Comparison of ENCODE assay signal across 8 cellular contexts in genomic region chr7:94087664-94088352, GRCh38.
A peak's percentile ranks its signal among the peaks of the same experiment; 100 is the strongest.
DNase-seq lines count a peak whose midpoint lies in the region; ATAC-seq, FAIRE-seq and TF ChIP-seq lines count a peak whose summit lies in the region.

No MANE protein-coding gene starts in this region.

- H3K9me3 ChIP-seq in fibroblast of lung (ENCODE audit: control insufficient read depth, insufficient read depth, low read depth, low read length) (no peaks in the 10 kb centered on the region), tibial nerve (no peaks in the 10 kb centered on the region)

- no peaks in the 10 kb centered on the region for H4K20me1 ChIP-seq in fibroblast of lung (ENCODE audit: control insufficient read depth, extremely low read depth, insufficient read depth, low read length)

- H3K36me3 Mint-ChIP-seq in activated CD4-positive, alpha-beta memory T cell treated with anti-CD3 and anti-CD28 coated beads for 36 hours, result no peaks in the 10 kb centered on the region
- H3K36me3 Mint-ChIP-seq in nephron (ENCODE audit: low read depth), result no peaks in the 10 kb centered on the region

- TF ChIP-seq POLR2A in tibial nerve (IDR thresholded peaks at IDR 0.05), result no peak

- peaks cover 6% of the 10 kb centered on the region for H3K4me1 Mint-ChIP-seq in activated CD4-positive, alpha-beta memory T cell treated with anti-CD3 and anti-CD28 coated beads for 36 hours (ENCODE audit: low read depth)
- H3K4me1 Mint-ChIP-seq in nephron, result peaks cover 11% of the 10 kb centered on the region

- peaks cover 18% of the 10 kb centered on the region for H3K27me3 Mint-ChIP-seq in activated CD4-positive, alpha-beta memory T cell treated with anti-CD3 and anti-CD28 coated beads for 36 hours
- no peaks in the 10 kb centered on the region for H3K27me3 Mint-ChIP-seq in nephron (ENCODE audit: low read depth)

- H3K36me3 ChIP-seq in fibroblast of lung (ENCODE audit: control insufficient read depth, insufficient read depth, low read length) (no peaks in the 10 kb centered on the region), tibial nerve (no peaks in the 10 kb centered on the region)

- no peak for TF ChIP-seq EP300 in tibial nerve (IDR thresholded peaks at IDR 0.05)

- H3K4me3 Mint-ChIP-seq in activated CD4-positive, alpha-beta memory T cell treated with anti-CD3 and anti-CD28 coated beads for 36 hours, result peak overlapping the region; percentile 33
- peak overlapping the region in 2 of 3 experiments; percentile 2 to 40 for H3K4me3 Mint-ChIP-seq in nephron

- WGBS in tibial nerve, 2 donors, result 16 to 17% methylated on average over 6 of the region's 6 CpGs

- H3K4me1 ChIP-seq in fibroblast of lung (ENCODE audit: control insufficient read depth, extremely low read depth, insufficient read depth, low read length), result peaks cover 3% of the 10 kb centered on the region
- H3K4me1 ChIP-seq in tibial nerve, result peaks cover 0 to 14% (median 0%) of the 10 kb centered on the region in 4 donors

- TF ChIP-seq CTCF in D721Med (IDR thresholded peaks at IDR 0.05; ENCODE audit: insufficient read depth, missing control alignments) (peak; percentile 89), fibroblast of lung (conservative IDR thresholded peaks at IDR 0.05 in 1 of 2, IDR thresholded peaks at IDR 0.05 in 1 of 2; ENCODE audit: low read depth in 1 of 2, low read length in 2 of 2) (peak; percentile 78 to 85), nephron (IDR thresholded peaks at IDR 0.05; ENCODE audit: unreplicated experiment in 3 of 3) (peak; percentile 74 to 86 (median 78)), tibial nerve (IDR thresholded peaks at IDR 0.05) (peak; percentile 53 to 81 (median 65))

- ATAC-seq in GM19397 (IDR thresholded peaks at IDR 0.05; ENCODE audit: unreplicated experiment) (peak; percentile 96), HG03442 (IDR thresholded peaks at IDR 0.05; ENCODE audit: unreplicated experiment) (peak; percentile 95)

- POLR2A ChIA-PET in activated CD4-positive, alpha-beta memory T cell treated with anti-CD3 and anti-CD28 coated beads for 36 hours (lab: Charles Lee), result no interaction called here

- H3K4me2 ChIP-seq in fibroblast of lung (ENCODE audit: extremely low read depth, insufficient read depth, low read length), result peak overlapping the region; percentile 67

- H3K9me3 Mint-ChIP-seq in activated CD4-positive, alpha-beta memory T cell treated with anti-CD3 and anti-CD28 coated beads for 36 hours, result no peaks in the 10 kb centered on the region
- no peaks in the 10 kb centered on the region for H3K9me3 Mint-ChIP-seq in nephron

- no peaks in the 10 kb centered on the region for H3K79me2 ChIP-seq in fibroblast of lung (ENCODE audit: control insufficient read depth, insufficient read depth, low read length)

- CTCF ChIA-PET in activated CD4-positive, alpha-beta memory T cell treated with anti-CD3 and anti-CD28 coated beads for 36 hours (lab: Charles Lee), result interaction anchor here (0.6 to 2.3 kb wide), 15 partner anchors 10 to 859 kb away, joined by 3 to 13 read pairs (median 4); partner anchors contain the start of gene GNG11

- intact Hi-C loops in activated CD4-positive, alpha-beta memory T cell treated with anti-CD3 and anti-CD28 coated beads for 36 hours (cut with micrococcal nuclease), result loop anchor here (1.0 to 10.0 kb wide), 7 partner anchors 83 to 856 kb away; partner anchors contain the start of genes BET1, COL1A2 and VPS50

- peak overlapping the region; percentile 44 for H2AFZ ChIP-seq in fibroblast of lung (ENCODE audit: low read length)

- no peaks in the 10 kb centered on the region for H3K27me3 ChIP-seq in fibroblast of lung (ENCODE audit: control insufficient read depth, insufficient read depth, low read length)
- no peaks in the 10 kb centered on the region for H3K27me3 ChIP-seq in tibial nerve

- no peak overlapping the region for H3K27ac ChIP-seq in fibroblast of lung (ENCODE audit: insufficient read depth, low read length)
- no peak overlapping the region for H3K27ac ChIP-seq in tibial nerve

- H3K27ac Mint-ChIP-seq in activated CD4-positive, alpha-beta memory T cell treated with anti-CD3 and anti-CD28 coated beads for 36 hours, result no peak overlapping the region
- H3K27ac Mint-ChIP-seq in nephron, result peak overlapping the region in 2 of 3 experiments; percentile 1 to 20

- peak; percentile 89 for FAIRE-seq in D721Med (lab: Jason Lieb, UNC)

- no peak overlapping the region for H3K9ac ChIP-seq in fibroblast of lung (ENCODE audit: insufficient read depth, low read length)

- H3K4me3 ChIP-seq in fibroblast of lung (replicated peaks in 1 of 4; ENCODE audit: control extremely low read depth in 1 of 4, insufficient read depth in 1 of 4, low read depth in 3 of 4, low read length in 4 of 4), result peak overlapping the region in 2 of 4 experiments; percentile 28 to 35
- peak overlapping the region in 1 of 4 donors; percentile 16 for H3K4me3 ChIP-seq in tibial nerve

- DNase-seq in D721Med (ENCODE audit: insufficient read length, low spot score) (no peak), NCI-H510A treated with DMSO at 0.1 percent for 48 hours (lab: John Stamatoyannopoulos, UW) (peak; percentile 53), fibroblast of lung (ENCODE audit: low read depth in 2 of 2) (peak; percentile 75 to 84), tibial nerve (ENCODE audit: low spot score in 2 of 2) (peak in 1 of 2 donors; percentile 60)
- DNase-seq in activated CD4-positive, alpha-beta memory T cell treated with anti-CD3 and anti-CD28 coated beads for 36 hours, result peak; percentile 63
